26 cellular contexts compared by ENCODE assay signal in the genomic region with DNA sequence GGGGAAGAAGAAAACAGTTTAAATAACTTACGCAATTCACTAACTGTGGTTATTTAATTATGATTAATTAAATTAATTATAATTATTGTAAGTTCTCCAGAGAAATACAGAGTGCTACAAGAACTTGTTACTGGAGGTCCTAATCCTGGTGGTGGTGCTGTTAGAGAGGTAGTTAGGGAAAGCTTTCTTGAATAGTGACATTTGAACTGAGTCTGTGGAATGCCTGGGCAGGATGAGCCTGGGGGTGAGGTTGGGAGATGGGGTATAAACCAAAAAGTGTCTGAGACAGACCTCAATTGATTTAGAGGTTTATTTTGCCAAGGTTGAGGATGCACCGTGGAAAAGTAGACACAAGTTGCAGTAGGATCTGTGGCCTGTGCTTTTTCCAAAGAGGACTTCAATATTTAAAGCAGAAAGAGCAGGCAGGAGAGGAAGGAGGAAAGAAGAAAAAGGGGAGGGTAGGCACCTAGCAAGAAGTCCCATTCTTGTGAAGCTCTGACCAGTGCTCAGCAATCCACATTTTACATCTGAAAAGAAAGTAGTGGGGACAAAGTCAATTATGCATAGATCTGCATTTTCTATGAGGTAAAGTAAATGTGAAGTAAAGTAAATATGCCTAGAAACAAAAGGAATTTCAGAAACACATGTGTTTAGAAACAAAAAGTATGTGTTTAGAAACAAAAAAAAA. TPM values are rescaled to one million over a fixed set of nuclear protein-coding genes. Genes with fewer than 3 reads are reported as not detected.
DNase-seq lines count a peak whose midpoint lies in the region; ATAC-seq, FAIRE-seq and TF ChIP-seq lines count a peak whose summit lies in the region.
"Had no signal": no experiment of that assay in that cellular context is flagged by ENCODE, and none has a peak within 500 bp of the region (broad histone marks: within the 10 kb centered on the region; RNA-seq: fewer than 3 reads in every experiment).

No MANE protein-coding gene starts in this region.

- peak overlapping the region; percentile 91 for H2BK120ac ChIP-seq in H1 (replicated peaks; ENCODE audit: low read depth, low read length)

- no peaks in the 10 kb centered on the region for H3K9me3 Mint-ChIP-seq in stimulated activated memory B cell treated with anti-CD40 and anti-IgM and Interleukin-4, amounts not matched to agents 10 μg/mL and 1 μg/mL and 100 μg/mL, for 72 hours

- H3K18ac ChIP-seq in H1 (ENCODE audit: extremely low read depth, low read length): peak overlapping the region; percentile 56

- TF ChIP-seq CTCF in H1 (IDR thresholded peaks at IDR 0.05; ENCODE audit: control extremely low read depth in 1 of 3, insufficient read depth in 1 of 3, low read depth in 1 of 3, low read length in 3 of 3): peak in 1 of 3 experiments; percentile 21; a peak in 1 of 4 replicates

- CTCF ChIA-PET in H1 (lab: Charles Lee; ENCODE audit: partially characterized antibody): interaction anchor here (0.9 to 2.7 kb wide), 5 partner anchors 10 to 443 kb away, joined by 3 to 9 read pairs (median 5); no protein-coding TSS in a partner anchor

- H3K9ac ChIP-seq in HUES64 (ENCODE audit: low read depth, low read length): no peak overlapping the region
- H3K9ac ChIP-seq in H1 (replicated peaks in 1 of 4; ENCODE audit: extremely low read depth in 1 of 4, low read depth in 3 of 4, low read length in 3 of 4): no peak overlapping the region
- H3K9ac ChIP-seq in iPS-18a (ENCODE audit: low read length): no peak overlapping the region
- H3K9ac ChIP-seq: GM23248 had no signal

- peaks cover 7% of the 10 kb centered on the region; the same call in 1 of the 2 replicates for H3K9me3 ChIP-seq in HUES64 (ENCODE audit: insufficient read depth, low read depth, low read length)
- peaks cover 0 to 6% of the 10 kb centered on the region in 2 experiments; a peak in 1 of 4 replicates for H3K9me3 ChIP-seq in H1 (ENCODE audit: insufficient read depth in 2 of 2, low read depth in 1 of 2, low read length in 1 of 2)
- H3K9me3 ChIP-seq in iPS-18a (ENCODE audit: control insufficient read depth, low read depth, low read length): no peaks in the 10 kb centered on the region
- H3K9me3 ChIP-seq: SJCRH30 had no signal

- peak; percentile 90 for FAIRE-seq in H1 (lab: Jason Lieb, UNC)
- FAIRE-seq: HepG2 had no signal

- TF ChIP-seq EP300 in H1 (IDR thresholded peaks at IDR 0.05; ENCODE audit: borderline replicate concordance in 1 of 2, low read depth in 2 of 2, low read length in 2 of 2): no peak

- H2BK5ac ChIP-seq in H1 (ENCODE audit: low read depth, low read length): peak overlapping the region; percentile 89

- 10% methylated on average over 1 of the region's 2 CpGs for WGBS in HUES64
- 51% methylated on average over 2 of the region's 2 CpGs; no CpG with 5 or more reads in 1 of the 2 experiments for WGBS in H1 (ENCODE audit: extremely low coverage in 1 of 2, insufficient coverage in 1 of 2, insufficient read length in 1 of 2, insufficient replicate concordance in 2 of 2, low coverage in 1 of 2, low lambda C conversion rate in 2 of 2, missing lambda C conversion rate in 1 of 2), 2 experiments

- no peak for DNase-seq in H1 (ENCODE audit: low read depth in 1 of 2, low spot score in 2 of 2)
- DNase-seq in NCI-H2081 (lab: John Stamatoyannopoulos, UW): no peak
- DNase-seq: CD8-positive, alpha-beta memory T cell; DND-41; GM23248; HCEC 1CT; MM.1S; NCI-H1048; NCI-H1417; NCI-H1694; NCI-H2081 treated with DMSO at 0.1 percent for 48 hours; NCI-H2171; NCI-H226; NCI-H510A; NCI-H69; SJCRH30; T-helper 2 cell had no signal

- H3K4me1 Mint-ChIP-seq in stimulated activated memory B cell treated with anti-CD40 and anti-IgM and Interleukin-4, amounts not matched to agents 10 μg/mL and 1 μg/mL and 100 μg/mL, for 72 hours: peaks cover 10% of the 10 kb centered on the region

- ATAC-seq in stimulated activated memory B cell treated with anti-CD40 and anti-IgM and Interleukin-4, amounts not matched to agents 10 μg/mL and 1 μg/mL and 100 μg/mL, for 72 hours: no peak
- no peak for ATAC-seq in GM21447 (IDR thresholded peaks at IDR 0.05; ENCODE audit: unreplicated experiment)
- ATAC-seq in HG03135 (IDR thresholded peaks at IDR 0.05; ENCODE audit: unreplicated experiment): no peak
- ATAC-seq: HepG2 had no signal

- H3K36me3 Mint-ChIP-seq in stimulated activated memory B cell treated with anti-CD40 and anti-IgM and Interleukin-4, amounts not matched to agents 10 μg/mL and 1 μg/mL and 100 μg/mL, for 72 hours: no peaks in the 10 kb centered on the region

- no peak overlapping the region for H3K14ac ChIP-seq in H1 (ENCODE audit: insufficient read length)

- TF ChIP-seq POLR2A in H1 (IDR thresholded peaks at IDR 0.05; ENCODE audit: control extremely low read depth in 1 of 2, low read depth in 2 of 2, low read length in 2 of 2): no peak

- H3K36me3 ChIP-seq in HUES64 (ENCODE audit: insufficient read depth, low read length) (no peaks in the 10 kb centered on the region), H1 (ENCODE audit: control insufficient read depth in 2 of 4, insufficient read depth in 4 of 4, low read length in 3 of 4) (no peaks in the 10 kb centered on the region), iPS-18a (ENCODE audit: control insufficient read depth, low read depth, low read length) (no peaks in the 10 kb centered on the region)
- H3K36me3 ChIP-seq: SJCRH30 had no signal

- H3K56ac ChIP-seq in H1 (replicated peaks; ENCODE audit: insufficient read length, low read depth, low read length): peak overlapping the region; percentile 65

- H3K27ac ChIP-seq in HUES64 (ENCODE audit: low read depth, low read length): peak overlapping the region; percentile 88
- H3K27ac ChIP-seq in H1 (ENCODE audit: low read depth, low read length): no peak overlapping the region
- H3K27ac ChIP-seq in iPS-18a (ENCODE audit: low read length): no peak overlapping the region
- H3K27ac ChIP-seq: C4-2B, GM23248, SJCRH30 had no signal

- no peak overlapping the region for H2BK20ac ChIP-seq in H1 (ENCODE audit: low read length)

- H3K23me2 ChIP-seq in H1 (ENCODE audit: low read depth, low read length): peaks cover 3% of the 10 kb centered on the region; the same call in 1 of the 2 replicates

- H3K4me1 ChIP-seq in HUES64 (ENCODE audit: insufficient read depth, low read length) (peaks cover 34% of the 10 kb centered on the region), H1 (replicated peaks in 1 of 4; ENCODE audit: control insufficient read depth in 3 of 4, insufficient read depth in 4 of 4, low read length in 3 of 4) (peaks cover 2 to 21% (median 16%) of the 10 kb centered on the region in 4 experiments; a peak in 6 of 7 replicates), iPS-18a (ENCODE audit: control insufficient read depth, low read depth, low read length) (peaks cover 36% of the 10 kb centered on the region)
- H3K4me1 ChIP-seq: SJCRH30 had no signal

- H3K4me3 Mint-ChIP-seq in stimulated activated memory B cell treated with anti-CD40 and anti-IgM and Interleukin-4, amounts not matched to agents 10 μg/mL and 1 μg/mL and 100 μg/mL, for 72 hours: no peak overlapping the region
- H3K4me3 Mint-ChIP-seq: CD8-positive, alpha-beta memory T cell had no signal

- no peaks in the 10 kb centered on the region for H4K20me1 ChIP-seq in H1 (replicated peaks in 1 of 2; ENCODE audit: control insufficient read depth in 1 of 2, insufficient read depth in 2 of 2, low read length in 2 of 2)

- H3K27me3 ChIP-seq in HUES64 (ENCODE audit: insufficient read depth, low read length): no peaks in the 10 kb centered on the region
- no peaks in the 10 kb centered on the region for H3K27me3 ChIP-seq in H1 (replicated peaks in 1 of 4; ENCODE audit: control insufficient read depth in 3 of 4, extremely low read depth in 1 of 4, insufficient read depth in 3 of 4, low read length in 3 of 4)
- no peaks in the 10 kb centered on the region for H3K27me3 ChIP-seq in iPS-18a (ENCODE audit: control insufficient read depth, insufficient read depth, low read length)
- H3K27me3 ChIP-seq: SJCRH30 had no signal

- no peak overlapping the region for H2BK12ac ChIP-seq in H1 (ENCODE audit: low read depth, low read length)

- TF ChIP-seq RAD21 in H1 (IDR thresholded peaks at IDR 0.05 in 1 of 2, conservative IDR thresholded peaks at IDR 0.05 in 1 of 2; ENCODE audit: low read depth in 2 of 2, low read length in 2 of 2): peak; percentile 54 to 61

- peak overlapping the region; percentile 69 for H4K91ac ChIP-seq in H1 (replicated peaks; ENCODE audit: insufficient read length, low read length)

- H2AK5ac ChIP-seq in H1 (ENCODE audit: low read depth, low read length): no peak overlapping the region

- POLR2A ChIA-PET in H1 (lab: Charles Lee; ENCODE audit: partially characterized antibody): interaction anchor here (0.6 to 2.4 kb wide), 7 partner anchors 10 to 1415 kb away, joined by 3 to 8 read pairs (median 3); no protein-coding TSS in a partner anchor

- H3K4me3 ChIP-seq in HUES64 (ENCODE audit: low read length): 0 out of 2 replicates have a peak overlapping the region, but pooled peaks have one; percentile 10
- peak overlapping the region in 1 of 4 experiments; percentile 41; a peak in 1 of 8 replicates for H3K4me3 ChIP-seq in H1 (ENCODE audit: extremely low read depth in 1 of 4, insufficient read depth in 2 of 4, low read depth in 3 of 4, low read length in 4 of 4)
- H3K4me3 ChIP-seq in iPS-18a (ENCODE audit: low read length): peak overlapping the region; percentile 38
- H3K4me3 ChIP-seq: GM23248, SJCRH30 had no signal

- H3K79me1 ChIP-seq in H1 (ENCODE audit: low read depth, low read length): no peaks in the 10 kb centered on the region

- peaks cover 1 to 4% of the 10 kb centered on the region in 2 experiments for H3K79me2 ChIP-seq in H1 (ENCODE audit: control insufficient read depth in 1 of 2, insufficient read depth in 2 of 2, low read length in 2 of 2)

- no peak overlapping the region for H2AFZ ChIP-seq in H1 (ENCODE audit: low read length)
- H2AFZ ChIP-seq: GM23248 had no signal

- H2BK15ac ChIP-seq in H1 (ENCODE audit: low read length): no peak overlapping the region

- no peak overlapping the region for H3K23ac ChIP-seq in H1 (ENCODE audit: insufficient read length)

- peak overlapping the region; percentile 47 to 50 for H3K4me2 ChIP-seq in H1 (ENCODE audit: insufficient read depth in 1 of 2, low read depth in 2 of 2, low read length in 2 of 2)

- no peak overlapping the region for H4K8ac ChIP-seq in H1 (ENCODE audit: extremely low read depth, insufficient read depth, low read length)

- H4K5ac ChIP-seq in H1 (ENCODE audit: insufficient read length, low read depth, low read length): peak overlapping the region; percentile 49

- no peak overlapping the region for H3K4ac ChIP-seq in H1 (replicated peaks; ENCODE audit: insufficient read length, low read depth, low read length)

- H3K27me3 Mint-ChIP-seq in stimulated activated memory B cell treated with anti-CD40 and anti-IgM and Interleukin-4, amounts not matched to agents 10 μg/mL and 1 μg/mL and 100 μg/mL, for 72 hours: peaks cover 50% of the 10 kb centered on the region

- no peak overlapping the region for H3K27ac Mint-ChIP-seq in stimulated activated memory B cell treated with anti-CD40 and anti-IgM and Interleukin-4, amounts not matched to agents 10 μg/mL and 1 μg/mL and 100 μg/mL, for 72 hours

RNA-seq across cellular contexts. Expression of a gene that starts 4.4 kb away (rescaled TPM):
- polyA plus RNA-seq in HUES64 (2013, experiment 1 of 2): 22.8 TPM
- polyA plus RNA-seq in HUES64 (2013, experiment 2 of 2): 20.7 TPM
- total RNA-seq in H1 (2021; fragmentation: NEBNext Ultra II Directional; extraction: Animal tissue kit (Norgen Biotek cat#: 25700)): 33.0 and 33.9 TPM in 2 replicates
- 13.2 and 14.1 TPM in 2 replicates for polyA plus RNA-seq in H1 (2011; rRNA removed)
- 18.8 TPM for polyA plus RNA-seq in H1 (2011; cell fraction: cytosol; rRNA removed)
- polyA plus RNA-seq in H1 (2011; cell fraction: nucleus; rRNA removed): 30.6 TPM
- polyA plus RNA-seq in H1 (2012, experiment 1 of 2): 22.1 to 27.4 TPM (median 26.9 TPM) in 4 replicates
- 5.6 TPM for polyA plus RNA-seq in H1 (2012, experiment 2 of 2)
- 19.2 TPM for polyA plus RNA-seq in H1 (2013, experiment 1 of 2)
- 17.2 TPM for polyA plus RNA-seq in H1 (2013, experiment 2 of 2)
- polyA minus RNA-seq in H1 (2011; rRNA and poly(A)+ RNA removed): 25.4 and 30.3 TPM in 2 replicates
- polyA minus RNA-seq in H1 (2011; cell fraction: cytosol; rRNA and poly(A)+ RNA removed): 16.3 TPM
- polyA minus RNA-seq in H1 (2011; cell fraction: nucleus; rRNA and poly(A)+ RNA removed): 56.3 TPM

RNA-seq across cellular contexts. Expression of a gene that starts 8.4 kb away (rescaled TPM):
- not detected for polyA plus RNA-seq in HUES64 (2013, experiment 1 of 2)
- polyA plus RNA-seq in HUES64 (2013, experiment 2 of 2): not detected
- not detected in 2 replicates for total RNA-seq in H1 (2021; fragmentation: NEBNext Ultra II Directional; extraction: Animal tissue kit (Norgen Biotek cat#: 25700))
- not detected in 2 replicates for polyA plus RNA-seq in H1 (2011; rRNA removed)
- not detected for polyA plus RNA-seq in H1 (2011; cell fraction: cytosol; rRNA removed)
- polyA plus RNA-seq in H1 (2011; cell fraction: nucleus; rRNA removed): 0.21 TPM
- not detected in 4 replicates for polyA plus RNA-seq in H1 (2012, experiment 1 of 2)
- not detected for polyA plus RNA-seq in H1 (2012, experiment 2 of 2)
- not detected for polyA plus RNA-seq in H1 (2013, experiment 1 of 2)
- 0.06 TPM for polyA plus RNA-seq in H1 (2013, experiment 2 of 2)
- polyA minus RNA-seq in H1 (2011; rRNA and poly(A)+ RNA removed): 0.22 TPM in 1 of 2 replicates, not detected in the other
- polyA minus RNA-seq in H1 (2011; cell fraction: cytosol; rRNA and poly(A)+ RNA removed): not detected
- not detected for polyA minus RNA-seq in H1 (2011; cell fraction: nucleus; rRNA and poly(A)+ RNA removed)
- total RNA-seq: A673; CD8-positive, alpha-beta memory T cell; GM23248; HepG2; OCI-LY7; SJCRH30 had no signal
- polyA plus RNA-seq: CD8-positive, alpha-beta memory T cell; GM23248; HepG2 had no signal
